ENCODE assay signal across 1 cellular context in genomic region chr20:47365023-47365764, GRCh38.
TF ChIP-seq lines count a peak whose summit lies in the region.

No MANE protein-coding gene starts in this region.

TF ChIP-seq in K562, 482 proteins besides CTCF, POLR2A, EP300 and RAD21 (continued from another document and continues in another):
- TF ChIP-seq ZNF318 (IDR thresholded peaks at IDR 0.05; ENCODE audit: borderline replicate concordance in 1 of 2, low read depth in 1 of 2) (no peak), ZKSCAN1 (IDR thresholded peaks at IDR 0.05; ENCODE audit: low read depth, low read length) (no peak), E2F6 (IDR thresholded peaks at IDR 0.05; ENCODE audit: borderline replicate concordance in 1 of 2, extremely low read depth in 1 of 2, insufficient read depth in 1 of 2, insufficient read length in 1 of 2, low read depth in 1 of 2, low read length in 1 of 2, poor library complexity in 1 of 2, severe bottlenecking in 1 of 2) (peak in 1 of 2 experiments; percentile 5), FOXK2 (conservative IDR thresholded peaks at IDR 0.05 in 1 of 2, IDR thresholded peaks at IDR 0.05 in 1 of 2; ENCODE audit: low read depth in 2 of 2) (no peak), E2F5 (CRISPR knock-in tag; IDR thresholded peaks at IDR 0.05) (no peak), CAMTA2 (CRISPR knock-in tag; conservative IDR thresholded peaks at IDR 0.05) (no peak), CC2D1A (IDR thresholded peaks at IDR 0.05) (peak; percentile 76; the same call in 1 of the 2 replicates), IFI16 (CRISPR knock-in tag; IDR thresholded peaks at IDR 0.05) (0 out of 2 replicates have a peak, but pooled peaks have one; percentile 6), NFIC (IDR thresholded peaks at IDR 0.05) (peak; percentile 82), TAF15 (IDR thresholded peaks at IDR 0.05; ENCODE audit: low read depth, low read length) (no peak), ETV6 (IDR thresholded peaks at IDR 0.05; ENCODE audit: borderline replicate concordance in 1 of 2, low read depth in 2 of 2, low read length in 1 of 2) (peak in 1 of 2 experiments; percentile 82; a peak in 1 of 4 replicates), ETV6 (CRISPR knock-in tag; IDR thresholded peaks at IDR 0.05; ENCODE audit: borderline replicate concordance) (no peak), KDM1A (IDR thresholded peaks at IDR 0.05) (no peak), HDAC8 (tag; IDR thresholded peaks at IDR 0.05) (no peak), ZNF431 (CRISPR knock-in tag; IDR thresholded peaks at IDR 0.05) (no peak), ZNF518B (CRISPR knock-in tag; IDR thresholded peaks at IDR 0.05) (no peak), TAF7 (tag; IDR thresholded peaks at IDR 0.05) (no peak), BCLAF1 (IDR thresholded peaks at IDR 0.05; ENCODE audit: borderline replicate concordance in 1 of 2, control insufficient read depth in 1 of 2, low read depth in 2 of 2, low read length in 1 of 2) (no peak; a peak in 1 of 4 replicates), TBP (optimal IDR thresholded peaks at IDR 0.05; ENCODE audit: low read depth, low read length) (no peak), ZNF668 (CRISPR knock-in tag; IDR thresholded peaks at IDR 0.05) (0 out of 2 replicates have a peak, but pooled peaks have one; percentile 40), TCF7 (IDR thresholded peaks at IDR 0.05; ENCODE audit: borderline replicate concordance) (no peak), ZFPM2 (CRISPR knock-in tag; IDR thresholded peaks at IDR 0.05) (0 out of 2 replicates have a peak, but pooled peaks have one; percentile 6), ZNF263 (CRISPR knock-in tag; IDR thresholded peaks at IDR 0.05; ENCODE audit: borderline replicate concordance) (no peak), KAT7 (CRISPR knock-in tag; IDR thresholded peaks at IDR 0.05; ENCODE audit: borderline replicate concordance) (peak; percentile 30; the same call in 1 of the 2 replicates), ETV1 (tag; conservative IDR thresholded peaks at IDR 0.05; ENCODE audit: low read depth) (peak; percentile 84), ZBTB33 (CRISPR knock-in tag; IDR thresholded peaks at IDR 0.05) (peak; percentile 38; the same call in 1 of the 2 replicates), MAZ (CRISPR knock-in tag; conservative IDR thresholded peaks at IDR 0.05 in 1 of 2, IDR thresholded peaks at IDR 0.05 in 1 of 2) (peak in 1 of 2 experiments; percentile 46; a peak in 1 of 4 replicates), NR1H2 (CRISPR knock-in tag; IDR thresholded peaks at IDR 0.05) (no peak), ZNF184 (CRISPR knock-in tag; IDR thresholded peaks at IDR 0.05) (no peak), FOXP4 (CRISPR knock-in tag; IDR thresholded peaks at IDR 0.05; ENCODE audit: borderline replicate concordance) (no peak), ZNF57 (CRISPR knock-in tag; IDR thresholded peaks at IDR 0.05) (no peak), PHB (CRISPR knock-in tag; IDR thresholded peaks at IDR 0.05) (no peak)
